14 cellular contexts compared by ENCODE assay signal in genomic region chr7:98869001-98869373, GRCh38. TPM values are rescaled to one million over a fixed set of nuclear protein-coding genes. Genes with fewer than 3 reads are reported as not detected.
DNase-seq lines count a peak whose midpoint lies in the region; ATAC-seq and TF ChIP-seq lines count a peak whose summit lies in the region.
"Had no signal": no experiment of that assay in that cellular context is flagged by ENCODE, and none has a peak within 500 bp of the region (broad histone marks: within the 10 kb centered on the region; RNA-seq: fewer than 3 reads in every experiment).

No MANE protein-coding gene starts in this region.

- peak overlapping the region in 7 of 10 donors; percentile 9 to 85 (median 30) for H3K4me3 Mint-ChIP-seq in naive thymus-derived CD4-positive, alpha-beta T cell
- H3K4me3 Mint-ChIP-seq: activated T-cell treated with anti-CD3 and anti-CD28 coated beads, Interleukin-2, amount 50 U/mL, for 4 hours had no signal

- H3K36me3 Mint-ChIP-seq in naive thymus-derived CD4-positive, alpha-beta T cell, result no peaks in the 10 kb centered on the region

- POLR2A ChIA-PET in naive thymus-derived CD4-positive, alpha-beta T cell (lab: Charles Lee), result no interaction called here

- no peaks in the 10 kb centered on the region for H3K36me3 ChIP-seq in BE2C
- H3K36me3 ChIP-seq in naive thymus-derived CD4-positive, alpha-beta T cell (ENCODE audit: control insufficient read depth in 2 of 3, insufficient read depth in 3 of 3, low read length in 3 of 3), result no peaks in the 10 kb centered on the region
- H3K36me3 ChIP-seq: lower lobe of right lung had no signal

- H3K4me1 ChIP-seq in BE2C, result peaks cover 21% of the 10 kb centered on the region
- no peaks in the 10 kb centered on the region for H3K4me1 ChIP-seq in naive thymus-derived CD4-positive, alpha-beta T cell (ENCODE audit: control insufficient read depth in 2 of 2, insufficient read depth in 2 of 2, low read length in 2 of 2)

- H3K4me3 ChIP-seq in BE2C (ENCODE audit: low read depth, low read length), result peak overlapping the region; percentile 62
- H3K4me3 ChIP-seq in naive thymus-derived CD4-positive, alpha-beta T cell (ENCODE audit: low read length), result no peak overlapping the region

- H3K27ac ChIP-seq in caudate nucleus (ENCODE audit: low read depth, low read length), result peak overlapping the region; percentile 79
- no peak overlapping the region for H3K27ac ChIP-seq in naive thymus-derived CD4-positive, alpha-beta T cell (ENCODE audit: low read depth, low read length)
- H3K27ac ChIP-seq: lower lobe of right lung had no signal

- H3K27me3 ChIP-seq in BE2C, result no peaks in the 10 kb centered on the region
- H3K27me3 ChIP-seq in naive thymus-derived CD4-positive, alpha-beta T cell (ENCODE audit: control insufficient read depth in 2 of 2, insufficient read depth in 2 of 2, low read length in 2 of 2), result no peaks in the 10 kb centered on the region

- H3K4me1 Mint-ChIP-seq in naive thymus-derived CD4-positive, alpha-beta T cell, result peaks cover 0 to 8% (median 0%) of the 10 kb centered on the region in 7 donors

- in situ Hi-C loops in GM13976 (cut with MboI; ENCODE audit: low sequenced_read_pairs, unreplicated experiment), result no loop called here

- CTCF ChIA-PET in naive thymus-derived CD4-positive, alpha-beta T cell (lab: Charles Lee), result no interaction called here

- H3K27ac Mint-ChIP-seq in naive thymus-derived CD4-positive, alpha-beta T cell, result no peak overlapping the region

- no peak for ATAC-seq in naive thymus-derived CD4-positive, alpha-beta T cell
- no peak for ATAC-seq in Right ventricle myocardium inferior
- ATAC-seq: right cardiac atrium had no signal

- no peaks in the 10 kb centered on the region for H3K9me3 Mint-ChIP-seq in naive thymus-derived CD4-positive, alpha-beta T cell
- H3K9me3 Mint-ChIP-seq: activated T-cell treated with anti-CD3 and anti-CD28 coated beads, Interleukin-2, amount 50 U/mL, for 4 hours had no signal

- H3K9me3 ChIP-seq in BE2C, result no peaks in the 10 kb centered on the region
- no peaks in the 10 kb centered on the region for H3K9me3 ChIP-seq in naive thymus-derived CD4-positive, alpha-beta T cell (ENCODE audit: control insufficient read depth in 2 of 3, low read length in 3 of 3)
- H3K9me3 ChIP-seq: lower lobe of right lung had no signal

- intact Hi-C loops in naive thymus-derived CD4-positive, alpha-beta T cell (cut with micrococcal nuclease), result no loop called here
- intact Hi-C loops in Right ventricle myocardium inferior (cut with DNase I), result no loop called here

- TF ChIP-seq CTCF in BE2C (IDR thresholded peaks at IDR 0.05; ENCODE audit: low read depth, low read length) (no peak), GM13976 (IDR thresholded peaks at IDR 0.05; ENCODE audit: borderline replicate concordance, control extremely low read depth, extremely low read depth, insufficient read depth, missing control alignments) (no peak)

- DNase-seq in BE2C (no peak), GM13976 (ENCODE audit: low spot score) (peak; percentile 38), caudate nucleus (lab: John Stamatoyannopoulos, UW) (peak in 4 of 61 donors; percentile 42 to 48 (median 45)), NCI-H345 (lab: John Stamatoyannopoulos, UW) (no peak), DMS114 treated with DMSO at 0.1 percent for 48 hours (lab: John Stamatoyannopoulos, UW; ENCODE audit: unreplicated experiment) (no peak), Right ventricle myocardium inferior (ENCODE audit: missing footprints) (no peak), T-helper 2 cell (no peak)
- no peak for DNase-seq in naive thymus-derived CD4-positive, alpha-beta T cell
- DNase-seq: activated T-cell treated with anti-CD3 and anti-CD28 coated beads, Interleukin-2, amount 50 U/mL, for 4 hours; cortex of kidney; DMS79; NCI-H187; right cardiac atrium had no signal

- H3K27me3 Mint-ChIP-seq in naive thymus-derived CD4-positive, alpha-beta T cell, result peaks cover 0 to 39% (median 6%) of the 10 kb centered on the region in 5 donors

RNA-seq across cellular contexts. Expression of gene TMEM130, which starts 0.8 kb away (rescaled TPM):
- 55.8 TPM for polyA plus RNA-seq in BE2C (2012; ENCODE audit: insufficient read depth, insufficient read length, low read depth)
- not detected for total RNA-seq in naive thymus-derived CD4-positive, alpha-beta T cell
- not detected for polyA plus RNA-seq in naive thymus-derived CD4-positive, alpha-beta T cell
- total RNA-seq in Right ventricle myocardium inferior, result not detected
- total RNA-seq: activated T-cell treated with anti-CD3 and anti-CD28 coated beads, Interleukin-2, amount 50 U/mL, for 4 hours had no signal

RNA-seq across cellular contexts. Expression of gene TRRAP, which starts 9.3 kb away (rescaled TPM):
- 42.7 TPM for polyA plus RNA-seq in BE2C (2012; ENCODE audit: insufficient read depth, insufficient read length, low read depth)
- 10 to 100 TPM; 59.1 to 72.3 (median 66.8) TPM for total RNA-seq in naive thymus-derived CD4-positive, alpha-beta T cell
- 1 to 10 TPM; 3.2 to 7.7 TPM for polyA plus RNA-seq in naive thymus-derived CD4-positive, alpha-beta T cell
- 14.3 TPM for total RNA-seq in Right ventricle myocardium inferior
